1 cellular context compared by ENCODE assay signal in the genomic region with DNA sequence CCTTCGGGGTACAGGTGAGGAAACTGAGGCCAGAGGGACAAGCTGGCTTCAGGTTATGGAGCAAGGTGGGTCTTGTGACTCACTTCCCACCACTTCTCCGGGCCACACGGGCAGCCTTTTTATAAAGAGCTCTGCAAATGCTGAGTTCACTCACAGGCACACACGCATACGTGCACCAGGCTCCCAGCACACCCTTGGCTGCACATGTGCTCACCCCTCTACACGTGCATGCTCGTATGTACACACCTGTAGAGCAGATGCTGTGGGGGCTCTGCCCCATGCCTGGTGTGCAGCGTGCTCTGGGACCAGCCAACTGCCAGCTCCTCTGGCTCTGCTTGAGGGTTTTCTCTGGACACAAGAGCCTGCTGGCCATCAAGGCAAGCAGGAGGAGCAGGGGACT.
TF ChIP-seq lines count a peak whose summit lies in the region.

No MANE protein-coding gene starts in this region.

TF ChIP-seq in H1, 55 proteins besides CTCF, POLR2A, EP300 and RAD21:
- TF ChIP-seq SP2 (IDR thresholded peaks at IDR 0.05; ENCODE audit: low read length) = no peak
